In the genomic region with DNA sequence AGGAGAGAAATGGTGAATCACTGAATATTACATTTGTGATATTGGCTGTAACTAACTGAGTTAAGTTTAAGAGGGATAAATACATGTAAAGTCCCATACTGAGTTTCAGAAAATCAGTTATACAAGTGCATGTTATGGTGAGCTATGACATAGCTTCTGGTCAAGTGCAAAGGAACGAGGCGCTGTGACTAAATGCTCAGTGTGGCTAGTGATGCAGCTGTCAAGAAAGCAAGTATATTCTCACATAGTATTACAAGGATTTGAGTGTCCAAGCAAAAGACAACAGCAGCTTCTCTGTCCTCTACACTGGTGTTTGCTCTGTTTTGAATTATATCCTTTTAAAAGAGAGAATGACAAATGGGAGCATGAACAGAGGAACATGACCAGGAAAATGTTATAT, we compare ENCODE assay signal across 32 cellular contexts. TPM values are rescaled to one million over a fixed set of nuclear protein-coding genes. Genes with fewer than 3 reads are reported as not detected.
"Had no signal": no experiment of that assay in that cellular context is flagged by ENCODE, and none has a peak within 500 bp of the region (broad histone marks: within the 10 kb centered on the region; RNA-seq: fewer than 3 reads in every experiment).

No MANE protein-coding gene starts in this region.

- ATAC-seq: left colon; left lung; lower lobe of right lung; naive thymus-derived CD8-positive, alpha-beta T cell; pancreas; right cardiac atrium; sciatic nerve; stimulated activated effector memory CD8-positive, alpha-beta T cell treated with anti-CD3 and anti-CD28 coated beads, Interleukin-12 subunit alpha, Interleukin-12 subunit beta, amount 100 ng/mL, for 72 hours had no signal

- FAIRE-seq: islet of Langerhans, kidney, pancreas, small intestine had no signal

- H3K27ac ChIP-seq: left lung, lower lobe of right lung, pancreas, prostate gland, spleen, suprapubic skin, thoracic aorta, tibial nerve, uterus had no signal

- H3K27me3 Mint-ChIP-seq: naive thymus-derived CD8-positive, alpha-beta T cell; stimulated activated naive CD8-positive, alpha-beta T cell treated with anti-CD3 and anti-CD28 coated beads, Interleukin-15, Interleukin-2, amounts not matched to agents 100 ng/mL and 50 ng/mL, for 24 hours; type B pancreatic cell had no signal

- DNase-seq: hypothalamus; immature natural killer cell; kidney; left colon; left lung; lower lobe of right lung; mammary epithelial cell; mesenchymal stem cell; naive thymus-derived CD8-positive, alpha-beta T cell; nucleus accumbens; pancreas; posterior cingulate gyrus; retina; right cardiac atrium; small intestine; spleen; stimulated activated CD4-positive, alpha-beta T cell treated with anti-CD3 and anti-CD28 coated beads, Interleukin-4, amount 100 ng/mL, for 24 hours; uterus had no signal

- H3K9me3 ChIP-seq: left lung, lower lobe of right lung, pancreas, prostate gland, spleen, suprapubic skin, thoracic aorta, tibial nerve, uterus had no signal

- H3K4me3 Mint-ChIP-seq: immature natural killer cell; naive thymus-derived CD8-positive, alpha-beta T cell; nephron; neural crest cell; stimulated activated effector memory CD8-positive, alpha-beta T cell treated with anti-CD3 and anti-CD28 coated beads, Interleukin-12 subunit alpha, Interleukin-12 subunit beta, amount 100 ng/mL, for 72 hours; stimulated activated naive CD8-positive, alpha-beta T cell treated with anti-CD3 and anti-CD28 coated beads, Interleukin-15, Interleukin-2, amounts not matched to agents 100 ng/mL and 50 ng/mL, for 24 hours; type B pancreatic cell had no signal

- H3K27ac Mint-ChIP-seq: immature natural killer cell; naive thymus-derived CD8-positive, alpha-beta T cell; nephron; stimulated activated effector memory CD8-positive, alpha-beta T cell treated with anti-CD3 and anti-CD28 coated beads, Interleukin-12 subunit alpha, Interleukin-12 subunit beta, amount 100 ng/mL, for 72 hours; stimulated activated naive CD8-positive, alpha-beta T cell treated with anti-CD3 and anti-CD28 coated beads, Interleukin-15, Interleukin-2, amounts not matched to agents 100 ng/mL and 50 ng/mL, for 24 hours; type B pancreatic cell had no signal

- H3K27me3 ChIP-seq: left lung, pancreas, spleen, suprapubic skin, tibial nerve, uterus had no signal

- H3K9me3 Mint-ChIP-seq: immature natural killer cell; naive thymus-derived CD8-positive, alpha-beta T cell; nephron; neural crest cell; stimulated activated effector memory CD8-positive, alpha-beta T cell treated with anti-CD3 and anti-CD28 coated beads, Interleukin-12 subunit alpha, Interleukin-12 subunit beta, amount 100 ng/mL, for 72 hours; stimulated activated naive CD8-positive, alpha-beta T cell treated with anti-CD3 and anti-CD28 coated beads, Interleukin-15, Interleukin-2, amounts not matched to agents 100 ng/mL and 50 ng/mL, for 24 hours; type B pancreatic cell had no signal

- H3K4me1 Mint-ChIP-seq: neural crest cell had no signal

- H3K4me1 ChIP-seq: left lung, lower lobe of right lung, pancreas, prostate gland, spleen, suprapubic skin, tibial nerve, uterus had no signal

- H3K4me3 ChIP-seq: left lung, lower lobe of right lung, pancreas, prostate gland, spleen, suprapubic skin, thoracic aorta, tibial nerve, uterus had no signal

- H3K36me3 ChIP-seq: prostate gland, uterus had no signal

RNA-seq across cellular contexts. Expression of a gene that starts 40.1 kb away (rescaled TPM):
- total RNA-seq: kidney; left colon; lower lobe of right lung; mammary epithelial cell; mucosa of gallbladder; naive thymus-derived CD8-positive, alpha-beta T cell; neural crest cell; osteoblast; sciatic nerve; spleen; subcutaneous adipose tissue; suprapubic skin; thoracic aorta; tibial nerve; uterus had no signal
